1 cellular context compared by ENCODE assay signal in genomic region chr7:104207348-104207730, GRCh38.
TF ChIP-seq lines count a peak whose summit lies in the region.

No MANE protein-coding gene starts in this region.

TF ChIP-seq in WTC11, 78 proteins besides CTCF, POLR2A, EP300 and RAD21 (continued from another document):
- TF ChIP-seq, protein P1, sequence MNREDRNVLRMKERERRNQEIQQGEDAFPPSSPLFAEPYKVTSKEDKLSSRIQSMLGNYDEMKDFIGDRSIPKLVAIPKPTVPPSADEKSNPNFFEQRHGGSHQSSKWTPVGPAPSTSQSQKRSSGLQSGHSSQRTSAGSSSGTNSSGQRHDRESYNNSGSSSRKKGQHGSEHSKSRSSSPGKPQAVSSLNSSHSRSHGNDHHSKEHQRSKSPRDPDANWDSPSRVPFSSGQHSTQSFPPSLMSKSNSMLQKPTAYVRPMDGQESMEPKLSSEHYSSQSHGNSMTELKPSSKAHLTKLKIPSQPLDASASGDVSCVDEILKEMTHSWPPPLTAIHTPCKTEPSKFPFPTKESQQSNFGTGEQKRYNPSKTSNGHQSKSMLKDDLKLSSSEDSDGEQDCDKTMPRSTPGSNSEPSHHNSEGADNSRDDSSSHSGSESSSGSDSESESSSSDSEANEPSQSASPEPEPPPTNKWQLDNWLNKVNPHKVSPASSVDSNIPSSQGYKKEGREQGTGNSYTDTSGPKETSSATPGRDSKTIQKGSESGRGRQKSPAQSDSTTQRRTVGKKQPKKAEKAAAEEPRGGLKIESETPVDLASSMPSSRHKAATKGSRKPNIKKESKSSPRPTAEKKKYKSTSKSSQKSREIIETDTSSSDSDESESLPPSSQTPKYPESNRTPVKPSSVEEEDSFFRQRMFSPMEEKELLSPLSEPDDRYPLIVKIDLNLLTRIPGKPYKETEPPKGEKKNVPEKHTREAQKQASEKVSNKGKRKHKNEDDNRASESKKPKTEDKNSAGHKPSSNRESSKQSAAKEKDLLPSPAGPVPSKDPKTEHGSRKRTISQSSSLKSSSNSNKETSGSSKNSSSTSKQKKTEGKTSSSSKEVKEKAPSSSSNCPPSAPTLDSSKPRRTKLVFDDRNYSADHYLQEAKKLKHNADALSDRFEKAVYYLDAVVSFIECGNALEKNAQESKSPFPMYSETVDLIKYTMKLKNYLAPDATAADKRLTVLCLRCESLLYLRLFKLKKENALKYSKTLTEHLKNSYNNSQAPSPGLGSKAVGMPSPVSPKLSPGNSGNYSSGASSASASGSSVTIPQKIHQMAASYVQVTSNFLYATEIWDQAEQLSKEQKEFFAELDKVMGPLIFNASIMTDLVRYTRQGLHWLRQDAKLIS (CRISPR knock-in tag; IDR thresholded peaks at IDR 0.05; ENCODE audit: borderline replicate concordance) = no peak
- no peak for TF ChIP-seq ETV6 (CRISPR knock-in tag; IDR thresholded peaks at IDR 0.05)
- TF ChIP-seq, protein P2, sequence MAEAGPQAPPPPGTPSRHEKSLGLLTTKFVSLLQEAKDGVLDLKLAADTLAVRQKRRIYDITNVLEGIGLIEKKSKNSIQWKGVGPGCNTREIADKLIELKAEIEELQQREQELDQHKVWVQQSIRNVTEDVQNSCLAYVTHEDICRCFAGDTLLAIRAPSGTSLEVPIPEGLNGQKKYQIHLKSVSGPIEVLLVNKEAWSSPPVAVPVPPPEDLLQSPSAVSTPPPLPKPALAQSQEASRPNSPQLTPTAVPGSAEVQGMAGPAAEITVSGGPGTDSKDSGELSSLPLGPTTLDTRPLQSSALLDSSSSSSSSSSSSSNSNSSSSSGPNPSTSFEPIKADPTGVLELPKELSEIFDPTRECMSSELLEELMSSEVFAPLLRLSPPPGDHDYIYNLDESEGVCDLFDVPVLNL (CRISPR knock-in tag; IDR thresholded peaks at IDR 0.05; ENCODE audit: borderline replicate concordance, low read depth) = no peak
- TF ChIP-seq MYBL2 (CRISPR knock-in tag; IDR thresholded peaks at IDR 0.05) = no peak
- TF ChIP-seq CREB1 (CRISPR knock-in tag; IDR thresholded peaks at IDR 0.05) = no peak
- no peak for TF ChIP-seq SMAD4 (CRISPR knock-in tag; IDR thresholded peaks at IDR 0.05)
